ENCODE assay signal across 14 cellular contexts in genomic region chr2:40220177-40220925, GRCh38.
DNase-seq lines count a peak whose midpoint lies in the region; ATAC-seq and TF ChIP-seq lines count a peak whose summit lies in the region.
"Had no signal": no experiment of that assay in that cellular context is flagged by ENCODE, and none has a peak within 500 bp of the region (broad histone marks: within the 10 kb centered on the region; RNA-seq: fewer than 3 reads in every experiment).

No MANE protein-coding gene starts in this region.

- H3K36me3 Mint-ChIP-seq in effector memory CD8-positive, alpha-beta T cell (ENCODE audit: insufficient read depth), result peaks cover 2% of the 10 kb centered on the region
- H3K36me3 Mint-ChIP-seq: immature natural killer cell had no signal

- H3K27me3 Mint-ChIP-seq in effector memory CD8-positive, alpha-beta T cell, result no peaks in the 10 kb centered on the region

- no peaks in the 10 kb centered on the region for H3K4me1 Mint-ChIP-seq in effector memory CD8-positive, alpha-beta T cell (ENCODE audit: low read depth in 2 of 2)
- H3K4me1 Mint-ChIP-seq: immature natural killer cell had no signal

- no peak for ATAC-seq in HG03521 (IDR thresholded peaks at IDR 0.05; ENCODE audit: unreplicated experiment)
- ATAC-seq in effector memory CD8-positive, alpha-beta T cell (replicated peaks), result no peak

- H3K27ac ChIP-seq in right atrium auricular region (peak overlapping the region; percentile 10 to 58), skeletal muscle tissue (ENCODE audit: low read depth, low read length) (peak overlapping the region; percentile 2)
- H3K27ac ChIP-seq: adrenal gland, thoracic aorta had no signal

- H3K9me3 Mint-ChIP-seq in effector memory CD8-positive, alpha-beta T cell, result peaks cover 6 to 33% of the 10 kb centered on the region in 2 donors

- no peak overlapping the region for H3K4me3 Mint-ChIP-seq in effector memory CD8-positive, alpha-beta T cell
- H3K4me3 Mint-ChIP-seq: immature natural killer cell; T-helper 1 cell treated with Interleukin-12 subunit alpha and Interleukin-12 subunit beta and Interleukin-4 antibody, amounts not matched to agents 30 μg/mL and 1 μg/mL, for 36 hours had no signal

- DNase-seq in MG63 (peak; percentile 48), astrocyte of the spinal cord (ENCODE audit: low read depth, low spot score) (peak; percentile 49), right atrium auricular region (ENCODE audit: low spot score) (no peak), HK-2 (ENCODE audit: unreplicated experiment) (no peak)
- DNase-seq in effector memory CD8-positive, alpha-beta T cell, result no peak
- DNase-seq in effector CD4-positive, alpha-beta T cell, result no peak
- DNase-seq: immature natural killer cell, NCI-H1048, occipital lobe had no signal

- H3K27me3 ChIP-seq in MG63, result no peaks in the 10 kb centered on the region
- H3K27me3 ChIP-seq in right atrium auricular region, result no peaks in the 10 kb centered on the region
- no peaks in the 10 kb centered on the region for H3K27me3 ChIP-seq in skeletal muscle tissue (ENCODE audit: control insufficient read depth in 3 of 3, insufficient read depth in 3 of 3, low read length in 3 of 3)
- H3K27me3 ChIP-seq: adrenal gland had no signal

- H3K4me3 ChIP-seq in MG63 (no peak overlapping the region), astrocyte of the spinal cord (ENCODE audit: low read depth, low read length) (no peak overlapping the region), right atrium auricular region (no peak overlapping the region), skeletal muscle tissue (ENCODE audit: low read length in 3 of 3) (no peak overlapping the region)
- H3K4me3 ChIP-seq: adrenal gland, thoracic aorta had no signal

- no peak overlapping the region for H3K27ac Mint-ChIP-seq in effector memory CD8-positive, alpha-beta T cell
- H3K27ac Mint-ChIP-seq: immature natural killer cell; T-helper 1 cell treated with Interleukin-12 subunit alpha and Interleukin-12 subunit beta and Interleukin-4 antibody, amounts not matched to agents 30 μg/mL and 1 μg/mL, for 36 hours had no signal

- no peak overlapping the region for H3K9ac ChIP-seq in skeletal muscle tissue (ENCODE audit: low read depth in 1 of 3, low read length in 3 of 3)

- TF ChIP-seq CTCF in astrocyte of the spinal cord (IDR thresholded peaks at IDR 0.05; ENCODE audit: low read depth, low read length) (no peak), right atrium auricular region (IDR thresholded peaks at IDR 0.05) (no peak)

- in situ Hi-C loops in astrocyte of the spinal cord (cut with HindIII; ENCODE audit: low sequenced_read_pairs), result no loop called here

- H3K4me1 ChIP-seq in right atrium auricular region (peaks cover 0 to 29% of the 10 kb centered on the region in 2 donors), skeletal muscle tissue (ENCODE audit: control insufficient read depth in 3 of 3, insufficient read depth in 3 of 3, low read length in 3 of 3) (peaks cover 3 to 11% (median 10%) of the 10 kb centered on the region in 3 donors)

- H3K9me3 ChIP-seq in MG63 (peaks cover 3% of the 10 kb centered on the region), right atrium auricular region (peaks cover 0 to 6% of the 10 kb centered on the region in 2 donors), skeletal muscle tissue (ENCODE audit: control insufficient read depth in 3 of 3, low read length in 3 of 3) (no peaks in the 10 kb centered on the region)
- H3K9me3 ChIP-seq: adrenal gland, thoracic aorta had no signal

- H3K36me3 ChIP-seq in MG63, result no peaks in the 10 kb centered on the region
- no peaks in the 10 kb centered on the region for H3K36me3 ChIP-seq in right atrium auricular region
- H3K36me3 ChIP-seq in skeletal muscle tissue (ENCODE audit: control insufficient read depth in 3 of 3, insufficient read depth in 3 of 3, low read length in 3 of 3), result no peaks in the 10 kb centered on the region
- H3K36me3 ChIP-seq: adrenal gland, thoracic aorta had no signal

Comparison
In these comparisons a context has a peak if more than half of its experiments do, and no peak if none do; other contexts are left out.
1. DNase-seq: peak in MG63 (single experiment) and astrocyte of the spinal cord (single experiment); none in right atrium auricular region (single experiment), HK-2 (single experiment), effector memory CD8-positive, alpha-beta T cell (0 of 3) and effector CD4-positive, alpha-beta T cell (single experiment).